18 cellular contexts compared by ENCODE assay signal in the genomic region with DNA sequence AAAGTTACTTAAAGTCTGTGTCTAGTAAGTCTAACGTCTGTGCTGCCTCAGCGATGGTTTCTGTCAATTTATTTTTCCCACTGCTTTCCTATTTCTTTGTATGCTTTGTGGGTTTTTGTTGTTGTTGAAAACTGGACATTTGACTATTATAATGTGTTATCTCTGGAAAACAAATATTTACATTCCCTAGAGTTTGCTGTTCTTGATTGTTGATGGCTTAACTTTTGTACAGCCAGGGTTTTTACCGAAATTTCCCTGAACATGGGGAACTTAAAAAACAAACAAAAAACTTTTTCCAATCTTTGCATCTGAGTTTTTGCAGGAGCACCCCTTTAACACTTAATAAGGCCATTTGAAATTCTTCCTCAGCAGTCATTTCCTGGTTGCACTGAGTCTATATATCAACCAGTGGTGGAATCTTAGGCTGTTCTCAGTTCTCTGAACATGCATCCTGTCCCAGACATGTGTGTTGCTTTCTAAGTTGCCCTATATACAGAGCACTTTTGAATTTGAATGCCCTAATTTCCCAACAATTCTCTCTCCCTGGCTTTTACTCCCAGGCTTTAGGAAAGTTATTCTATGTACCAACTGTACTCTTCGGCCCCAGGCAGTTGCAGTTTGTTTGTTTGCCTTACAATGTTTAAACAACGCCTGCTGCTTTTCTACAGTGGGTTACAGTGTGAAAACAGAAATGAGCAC. TPM values are rescaled to one million over a fixed set of nuclear protein-coding genes. Genes with fewer than 3 reads are reported as not detected.
DNase-seq lines count a peak whose midpoint lies in the region; ATAC-seq, FAIRE-seq and TF ChIP-seq lines count a peak whose summit lies in the region.
"Had no signal": no experiment of that assay in that cellular context is flagged by ENCODE, and none has a peak within 500 bp of the region (broad histone marks: within the 10 kb centered on the region; RNA-seq: fewer than 3 reads in every experiment).

No MANE protein-coding gene starts in this region.

- no peak for TF ChIP-seq EP300 in K562 (IDR thresholded peaks at IDR 0.05; ENCODE audit: low read length)

- intact Hi-C loops in K562 (cut with micrococcal nuclease) = no loop called here
- intact Hi-C loops in mucosa of descending colon (cut with DNase I, micrococcal nuclease) = no loop called here
- intact Hi-C loops in esophagus squamous epithelium (cut with DNase I) = no loop called here
- intact Hi-C loops in dorsolateral prefrontal cortex (cut with DNase I) = no loop called here

- TF ChIP-seq POLR2A in K562 (conservative IDR thresholded peaks at IDR 0.05) = no peak
- TF ChIP-seq POLR2A in esophagus squamous epithelium (IDR thresholded peaks at IDR 0.05) = no peak

- CTCF ChIA-PET in K562 (lab: Yijun Ruan, JAX; ENCODE audit: low intra/inter-chr PET ratio) = no interaction called here

- BruUV-seq in K562 (replicated peaks; lab: Mats Ljungman, UMichigan) = no TSS peak

- no peak overlapping the region for H3K9ac ChIP-seq in K562 (ENCODE audit: insufficient read depth in 1 of 2, low read depth in 2 of 2, low read length in 2 of 2)
- H3K9ac ChIP-seq: SK-N-SH had no signal

- H2AFZ ChIP-seq in K562 (ENCODE audit: low read depth, low read length) = peak overlapping the region; percentile 34; the same call in 1 of the 2 replicates

- no peak overlapping the region for H3K4me2 ChIP-seq in K562 (ENCODE audit: insufficient read depth, low read length)
- H3K4me2 ChIP-seq: SK-N-SH had no signal

- peak; percentile 69 for DNase-seq in GM12865 (ENCODE audit: low read depth)
- DNase-seq in LNCaP clone FGC (ENCODE audit: low read depth) = peak; percentile 68
- no peak for DNase-seq in K562 (ENCODE audit: extremely low read depth in 1 of 4, low spot score in 3 of 4)
- DNase-seq in mucosa of descending colon = no peak
- DNase-seq in iPS-NIHi7 (ENCODE audit: extremely low spot score) = no peak
- DNase-seq in esophagus squamous epithelium (lab: John Stamatoyannopoulos, UW) = no peak
- DNase-seq in dorsolateral prefrontal cortex = no peak
- DNase-seq: activated CD4-positive, CD25-positive, alpha-beta regulatory T cell treated with anti-CD3 and anti-CD28 coated beads, Interleukin-2, amount 50 U/mL, for 72 hours; AML-193; hippocampal formation; islet precursor cell; natural killer cell; NCI-H1092 treated with DMSO at 0.1 percent for 48 hours; Peyer's patch; SK-N-SH; stimulated activated naive CD8-positive, alpha-beta T cell treated with anti-CD3 and anti-CD28 coated beads, Interleukin-15, amount 100 ng/mL, for 72 hours had no signal

- WGBS in K562 (ENCODE audit: insufficient coverage, low coverage, missing lambda C conversion rate) = 31% methylated on average over 5 of the region's 5 CpGs
- 64 to 72% methylated on average over 5 of the region's 5 CpGs for WGBS in esophagus squamous epithelium, 2 donors

- H3K9me3 ChIP-seq in K562 (replicated peaks; ENCODE audit: control insufficient read depth, insufficient read depth, low read depth, low read length) = 0 out of 2 replicates have a peak, but pooled peaks cover 4% of the 10 kb centered on the region
- H3K9me3 ChIP-seq in mucosa of descending colon = no peaks in the 10 kb centered on the region
- no peaks in the 10 kb centered on the region for H3K9me3 ChIP-seq in esophagus squamous epithelium
- H3K9me3 ChIP-seq: Peyer's patch, SK-N-SH had no signal

- ATAC-seq in K562 (0 out of 3 replicates have a peak, but pooled peaks have one; percentile 32), mucosa of descending colon (peak; percentile 63), SK-N-SH treated with all-trans-retinoic acid at 6 μM for 48 hours (no peak)
- ATAC-seq: HCT116; natural killer cell; stimulated activated naive CD8-positive, alpha-beta T cell treated with anti-CD3 and anti-CD28 coated beads, Interleukin-15, amount 100 ng/mL, for 72 hours had no signal

- no peaks in the 10 kb centered on the region for H3K79me2 ChIP-seq in K562 (ENCODE audit: control insufficient read depth, insufficient read depth, low read length)

- H3K9me1 ChIP-seq in K562 (ENCODE audit: control insufficient read depth, insufficient read depth, low read length) = no peaks in the 10 kb centered on the region

- no peaks in the 10 kb centered on the region for H4K20me1 ChIP-seq in K562 (replicated peaks; ENCODE audit: control insufficient read depth, insufficient read depth, low read length)

- FAIRE-seq in K562 (lab: Jason Lieb, UNC) = no peak

- H3K36me3 ChIP-seq in K562 (ENCODE audit: control insufficient read depth, insufficient read depth, low read length) (no peaks in the 10 kb centered on the region), mucosa of descending colon (ENCODE audit: low read depth) (no peaks in the 10 kb centered on the region), esophagus squamous epithelium (no peaks in the 10 kb centered on the region)
- H3K36me3 ChIP-seq: Peyer's patch had no signal

- TF ChIP-seq CTCF in GM12865 (IDR thresholded peaks at IDR 0.05; ENCODE audit: insufficient read depth, low read depth, low read length, missing control alignments) (no peak), LNCaP clone FGC (IDR thresholded peaks at IDR 0.05; ENCODE audit: control insufficient read depth, extremely low read depth, insufficient read depth) (no peak), K562 (IDR thresholded peaks at IDR 0.05 in 2 of 3, conservative IDR thresholded peaks at IDR 0.05 in 1 of 3; ENCODE audit: insufficient read depth in 2 of 3, low read depth in 1 of 3, low read length in 3 of 3) (no peak), mucosa of descending colon (IDR thresholded peaks at IDR 0.05) (no peak), esophagus squamous epithelium (IDR thresholded peaks at IDR 0.05) (no peak), dorsolateral prefrontal cortex (IDR thresholded peaks at IDR 0.05 in 54 of 56, conservative IDR thresholded peaks at IDR 0.05 in 2 of 56; ENCODE audit: low read depth in 1 of 56, partially characterized antibody in 56 of 56) (no peak)

- TF ChIP-seq RAD21 in K562 (CRISPR knock-in tag; conservative IDR thresholded peaks at IDR 0.05 in 1 of 2, IDR thresholded peaks at IDR 0.05 in 1 of 2) = no peak

- in situ Hi-C loops in K562 (cut with MboI) = no loop called here

- H3K27me3 ChIP-seq in K562 (ENCODE audit: control insufficient read depth in 2 of 2, insufficient read depth in 2 of 2, low read length in 2 of 2) = no peaks in the 10 kb centered on the region
- no peaks in the 10 kb centered on the region for H3K27me3 ChIP-seq in esophagus squamous epithelium
- no peaks in the 10 kb centered on the region for H3K27me3 ChIP-seq in dorsolateral prefrontal cortex
- H3K27me3 ChIP-seq: Peyer's patch had no signal

- H3K27ac ChIP-seq in K562 (ENCODE audit: extremely low read depth, low read depth, low read length) (no peak overlapping the region), esophagus squamous epithelium (no peak overlapping the region), dorsolateral prefrontal cortex (peak overlapping the region in 1 of 59 donors; percentile 26)
- H3K27ac ChIP-seq: Peyer's patch had no signal

- H3K4me3 ChIP-seq in GM12865 (ENCODE audit: low read depth, low read length) (no peak overlapping the region), LNCaP clone FGC (ENCODE audit: low read depth, low read length) (peak overlapping the region; percentile 15), K562 (no peak overlapping the region), mucosa of descending colon (no peak overlapping the region), esophagus squamous epithelium (no peak overlapping the region), dorsolateral prefrontal cortex (no peak overlapping the region)
- H3K4me3 ChIP-seq: Peyer's patch had no signal

- POLR2A ChIA-PET in K562 (lab: Yijun Ruan, JAX) = no interaction called here

- H3K4me1 ChIP-seq in K562 (replicated peaks in 1 of 2; ENCODE audit: control insufficient read depth in 2 of 2, insufficient read depth in 2 of 2, low read length in 2 of 2) (peaks cover 0 to 7% of the 10 kb centered on the region in 2 experiments; a peak in 1 of 5 replicates), mucosa of descending colon (ENCODE audit: low read depth) (peaks cover 13% of the 10 kb centered on the region), esophagus squamous epithelium (peaks cover 0 to 7% (median 0%) of the 10 kb centered on the region in 3 donors)

TF ChIP-seq in K562, 482 proteins besides CTCF, POLR2A, EP300 and RAD21 (continues in another document):
- TF ChIP-seq SRSF3 (IDR thresholded peaks at IDR 0.05; ENCODE audit: insufficient read depth, low read length) = no peak

RNA-seq across cellular contexts. Expression of gene PIAS1, which starts 11.8 kb away (rescaled TPM):
- 87.2 and 162 TPM in 2 replicates for total RNA-seq in K562 (2011; cell fraction: chromatin; rRNA removed; ENCODE audit: low replicate concordance)
- 37.2 and 53.8 TPM in 2 replicates for total RNA-seq in K562 (2011; cell fraction: nucleolus; rRNA removed)
- total RNA-seq in K562 (2011; cell fraction: nucleoplasm; rRNA removed) = 68.6 and 73.0 TPM in 2 replicates
- total RNA-seq in K562 (2014; rRNA removed) = 19.6 and 25.4 TPM in 2 replicates
- total RNA-seq in K562 (2014; rRNA removed; fragmentation: Illumina TruSeq; extraction: Trizol) = 28.5 and 37.5 TPM in 2 replicates
- 30.4 and 31.0 TPM in 2 replicates for total RNA-seq in K562 (2015; rRNA removed; fragmentation: Illumina TruSeq; extraction: Trizol)
- 25.4 and 25.7 TPM in 2 replicates for total RNA-seq in K562 (2021)
- 47.6 and 54.0 TPM in 2 replicates for polyA plus RNA-seq in K562 (2011; rRNA removed)
- 49.6 and 51.8 TPM in 2 replicates for polyA plus RNA-seq in K562 (2011; cell fraction: cytosol; rRNA removed)
- 46.2 and 52.5 TPM in 2 replicates for polyA plus RNA-seq in K562 (2011; cell fraction: nucleus; rRNA removed)
- polyA plus RNA-seq in K562 (2012) = 28.4 and 34.6 TPM in 2 replicates
- 49.3 and 59.1 TPM in 2 replicates for polyA plus RNA-seq in K562 (2014; fragmentation: Illumina TruSeq; extraction: Trizol)
- polyA plus RNA-seq in K562 (2014; fragmentation: Nextera tagmentation; extraction: Ambion mirVana) = 10 to 100 TPM; 19.4 to 41.4 TPM
- 18.0 and 22.9 TPM in 2 replicates for polyA plus RNA-seq in K562 (2014; rRNA removed)
- polyA minus RNA-seq in K562 (2011; rRNA and poly(A)+ RNA removed) = 87.9 and 90.2 TPM in 2 replicates
- 24.9 and 37.7 TPM in 2 replicates for polyA minus RNA-seq in K562 (2011; cell fraction: cytosol; rRNA and poly(A)+ RNA removed)
- 51.4 and 99.6 TPM in 2 replicates for polyA minus RNA-seq in K562 (2011; cell fraction: nucleus; rRNA and poly(A)+ RNA removed)
- 10 to 100 TPM; 35.4 to 59.3 (median 37.7) TPM for total RNA-seq in mucosa of descending colon
- 10 to 100 TPM; 19.9 to 69.2 (median 26.6) TPM for total RNA-seq in esophagus squamous epithelium
- 10 to 100 TPM; 40.9 to 75.2 (median 58.5) TPM for total RNA-seq in dorsolateral prefrontal cortex

Comparison
In these comparisons a context has a peak if more than half of its experiments do, and no peak if none do; other contexts are left out.
1. DNase-seq: peak in GM12865 (single experiment) and LNCaP clone FGC (single experiment); none in K562 (0 of 4), mucosa of descending colon (0 of 3), iPS-NIHi7 (single experiment), esophagus squamous epithelium (single experiment) and dorsolateral prefrontal cortex (0 of 10).